15 cellular contexts compared by ENCODE assay signal in genomic region chr3:106759686-106760085, GRCh38.
"Had no signal": no experiment of that assay in that cellular context is flagged by ENCODE, and none has a peak within 500 bp of the region (broad histone marks: within the 10 kb centered on the region; RNA-seq: fewer than 3 reads in every experiment).

No MANE protein-coding gene starts in this region.

- H3K27me3 Mint-ChIP-seq: activated naive CD4-positive, alpha-beta T cell treated with anti-CD3 and anti-CD28 coated beads, Interleukin-2, amount 50 U/mL, for 24 hours; central memory CD8-positive, alpha-beta T cell; stimulated activated memory B cell treated with anti-CD40 and anti-IgM and Interleukin-4, amounts not matched to agents 10 μg/mL and 1 μg/mL and 100 μg/mL, for 72 hours had no signal

- H3K27me3 ChIP-seq: adrenal gland, colonic mucosa, pancreas, right lobe of liver, upper lobe of right lung had no signal

- H3K36me3 Mint-ChIP-seq: activated naive CD4-positive, alpha-beta T cell treated with anti-CD3 and anti-CD28 coated beads, Interleukin-2, amount 50 U/mL, for 24 hours; stimulated activated memory B cell treated with anti-CD40 and anti-IgM and Interleukin-4, amounts not matched to agents 10 μg/mL and 1 μg/mL and 100 μg/mL, for 72 hours had no signal

- ATAC-seq: natural killer cell; pancreas; right lobe of liver; stimulated activated memory B cell treated with anti-CD40 and anti-IgM and Interleukin-4, amounts not matched to agents 10 μg/mL and 1 μg/mL and 100 μg/mL, for 72 hours; upper lobe of right lung had no signal

- H3K27ac Mint-ChIP-seq: activated naive CD4-positive, alpha-beta T cell treated with anti-CD3 and anti-CD28 coated beads, Interleukin-2, amount 50 U/mL, for 24 hours; natural killer cell; stimulated activated memory B cell treated with anti-CD40 and anti-IgM and Interleukin-4, amounts not matched to agents 10 μg/mL and 1 μg/mL and 100 μg/mL, for 72 hours had no signal

- H3K27ac ChIP-seq: adrenal gland, colonic mucosa, pancreas, right lobe of liver, thoracic aorta, upper lobe of right lung, WERI-Rb-1 had no signal

- H3K4me1 Mint-ChIP-seq: activated naive CD4-positive, alpha-beta T cell treated with anti-CD3 and anti-CD28 coated beads, Interleukin-2, amount 50 U/mL, for 24 hours; central memory CD8-positive, alpha-beta T cell; natural killer cell; stimulated activated memory B cell treated with anti-CD40 and anti-IgM and Interleukin-4, amounts not matched to agents 10 μg/mL and 1 μg/mL and 100 μg/mL, for 72 hours had no signal

- H3K9me3 ChIP-seq: colonic mucosa, pancreas, right lobe of liver, upper lobe of right lung had no signal

- H3K4me3 Mint-ChIP-seq: activated naive CD4-positive, alpha-beta T cell treated with anti-CD3 and anti-CD28 coated beads, Interleukin-2, amount 50 U/mL, for 24 hours; central memory CD8-positive, alpha-beta T cell; natural killer cell; stimulated activated memory B cell treated with anti-CD40 and anti-IgM and Interleukin-4, amounts not matched to agents 10 μg/mL and 1 μg/mL and 100 μg/mL, for 72 hours had no signal

- H3K36me3 ChIP-seq: adrenal gland, colonic mucosa, pancreas, right lobe of liver, thoracic aorta, upper lobe of right lung, WERI-Rb-1 had no signal

- H3K4me1 ChIP-seq: adrenal gland, colonic mucosa, pancreas, right lobe of liver, upper lobe of right lung had no signal

- DNase-seq: activated CD4-positive, alpha-beta T cell treated with anti-CD3 and anti-CD28 coated beads for 1 hour; activated gamma-delta T cell; adrenal gland; colonic mucosa; natural killer cell; pancreas; right lobe of liver; stimulated activated CD4-positive, alpha-beta T cell treated with anti-CD3 and anti-CD28 coated beads, Interleukin-4, amount 100 ng/mL, for 4 hours; upper lobe of right lung; WERI-Rb-1 had no signal

- H3K4me2 ChIP-seq: smooth muscle cell had no signal

- H3K4me3 ChIP-seq: adrenal gland, colonic mucosa, pancreas, right lobe of liver, smooth muscle cell, thoracic aorta, upper lobe of right lung had no signal
